In genomic region chr5:158957196-158957595, GRCh38 we compare ENCODE assay signal across 11 cellular contexts.
"Had no signal": no experiment of that assay in that cellular context is flagged by ENCODE, and none has a peak within 500 bp of the region (broad histone marks: within the 10 kb centered on the region; RNA-seq: fewer than 3 reads in every experiment).

No MANE protein-coding gene starts in this region.

- H3K9me3 Mint-ChIP-seq: activated T-helper 1 cell treated with anti-CD3 and anti-CD28 coated beads, Interleukin-12 subunit alpha, Interleukin-12 subunit beta, Interleukin-2, Interleukin-4 antibody, amounts not matched to agents 30 ng/mL and 10 ng/mL and 1 ng/mL, durations not matched to agents 14 hours and 24 hours and 36 hours; T-cell had no signal

- H3K36me3 ChIP-seq: cardiac muscle cell, heart right ventricle, neutrophil, transverse colon had no signal

- H3K27me3 ChIP-seq: cardiac muscle cell, heart right ventricle, neutrophil, transverse colon had no signal

- H3K36me3 Mint-ChIP-seq: T-cell had no signal

- H3K9me3 ChIP-seq: neutrophil, transverse colon had no signal

- H3K4me3 ChIP-seq: cardiac muscle cell, heart right ventricle, skin epidermis, transverse colon had no signal

- H3K27me3 Mint-ChIP-seq: T-cell had no signal

- H3K27ac Mint-ChIP-seq: activated T-helper 1 cell treated with anti-CD3 and anti-CD28 coated beads, Interleukin-12 subunit alpha, Interleukin-12 subunit beta, Interleukin-2, Interleukin-4 antibody, amounts not matched to agents 30 ng/mL and 10 ng/mL and 1 ng/mL, durations not matched to agents 14 hours and 24 hours and 36 hours had no signal

- ATAC-seq: T-cell had no signal

- H3K27ac ChIP-seq: cardiac muscle cell, neutrophil, transverse colon had no signal

- DNase-seq: activated CD4-positive, alpha-beta T cell treated with anti-CD3 and anti-CD28 coated beads for 48 hours; activated naive CD4-positive, alpha-beta T cell treated with Interleukin-2 at 50 U/mL for 16 hours; heart right ventricle; posterior cingulate gyrus; T-cell; T1000; transverse colon had no signal

- H3K4me3 Mint-ChIP-seq: activated T-helper 1 cell treated with anti-CD3 and anti-CD28 coated beads, Interleukin-12 subunit alpha, Interleukin-12 subunit beta, Interleukin-2, Interleukin-4 antibody, amounts not matched to agents 30 ng/mL and 10 ng/mL and 1 ng/mL, durations not matched to agents 14 hours and 24 hours and 36 hours had no signal
